6 cellular contexts compared by ENCODE assay signal in the genomic region with DNA sequence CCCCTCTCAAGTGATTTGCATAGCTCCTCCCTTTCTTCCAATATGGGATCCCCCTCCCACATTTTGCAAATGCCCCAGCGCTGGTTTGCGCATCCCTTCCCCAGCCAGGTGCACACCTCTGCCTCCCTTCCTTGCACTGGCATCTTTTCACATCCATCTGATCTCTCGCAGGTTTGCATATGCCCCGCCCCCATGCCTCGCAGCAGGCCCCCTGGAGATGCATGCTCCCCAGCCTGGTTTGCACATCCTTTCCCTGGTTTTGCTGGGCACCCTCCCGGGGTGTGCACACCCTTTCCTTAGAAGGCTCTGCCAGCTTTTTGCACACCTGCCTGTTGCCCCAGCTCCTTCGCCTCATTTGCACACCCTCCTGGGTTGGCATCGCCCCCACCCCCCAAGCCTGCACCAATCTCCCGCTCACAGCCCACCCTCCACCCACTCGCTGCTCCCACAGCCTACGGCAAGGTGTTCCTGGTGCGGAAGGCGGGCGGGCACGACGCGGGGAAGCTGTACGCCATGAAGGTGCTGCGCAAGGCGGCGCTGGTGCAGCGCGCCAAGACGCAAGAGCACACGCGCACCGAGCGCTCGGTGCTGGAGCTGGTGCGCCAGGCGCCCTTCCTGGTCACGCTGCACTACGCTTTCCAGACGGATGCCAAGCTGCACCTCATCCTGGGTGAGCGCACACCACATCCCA. TPM values are rescaled to one million over a fixed set of nuclear protein-coding genes. Genes with fewer than 3 reads are reported as not detected.
A peak's percentile ranks its signal among the peaks of the same experiment; 100 is the strongest.
DNase-seq lines count a peak whose midpoint lies in the region; ATAC-seq and TF ChIP-seq lines count a peak whose summit lies in the region.

No MANE protein-coding gene starts in this region.

- peaks cover 37% of the 10 kb centered on the region for H3K36me3 ChIP-seq in HUES64 (ENCODE audit: insufficient read depth, low read length)
- peaks cover 47% of the 10 kb centered on the region for H3K36me3 ChIP-seq in lower lobe of right lung

- CTCF ChIA-PET in activated naive CD4-positive, alpha-beta T cell treated with anti-CD3 and anti-CD28 coated beads, Interleukin-2, amount 10 ng/mL, durations not matched to agents 7 days and 5 days (lab: Charles Lee): interaction anchor here (0.8 to 4.0 kb wide), 8 partner anchors 13 to 295 kb away, joined by 3 to 22 read pairs (median 4); a partner anchor contains a TSS

- peaks cover 39% of the 10 kb centered on the region for H3K4me1 Mint-ChIP-seq in activated naive CD4-positive, alpha-beta T cell treated with anti-CD3 and anti-CD28 coated beads, Interleukin-2, amount 10 ng/mL, durations not matched to agents 7 days and 5 days

- peaks cover 38% of the 10 kb centered on the region for H3K36me3 Mint-ChIP-seq in activated naive CD4-positive, alpha-beta T cell treated with anti-CD3 and anti-CD28 coated beads, Interleukin-2, amount 10 ng/mL, durations not matched to agents 7 days and 5 days

- H3K4me1 ChIP-seq in HUES64 (ENCODE audit: insufficient read depth, low read length) (peaks cover 25% of the 10 kb centered on the region), lower lobe of right lung (peaks cover 42% of the 10 kb centered on the region)

- peak overlapping the region; percentile 89 for H3K4me3 Mint-ChIP-seq in activated naive CD4-positive, alpha-beta T cell treated with anti-CD3 and anti-CD28 coated beads, Interleukin-2, amount 10 ng/mL, durations not matched to agents 7 days and 5 days

- DNase-seq in activated naive CD4-positive, alpha-beta T cell treated with anti-CD3 and anti-CD28 coated beads, Interleukin-2, amount 10 ng/mL, durations not matched to agents 7 days and 5 days: peak; percentile 59
- DNase-seq in lower lobe of right lung (peak; percentile 69), GF-D8 (lab: John Stamatoyannopoulos, UW) (no peak)

- peak overlapping the region; percentile 79 for H3K4me3 ChIP-seq in HUES64 (ENCODE audit: low read length)
- H3K4me3 ChIP-seq in lower lobe of right lung: peak overlapping the region; percentile 91

- H3K9ac ChIP-seq in HUES64 (ENCODE audit: low read depth, low read length): no peak overlapping the region

- H3K27ac ChIP-seq in HUES64 (ENCODE audit: low read depth, low read length) (no peak overlapping the region), lower lobe of right lung (peak overlapping the region; percentile 90)

- H3K9me3 Mint-ChIP-seq in activated naive CD4-positive, alpha-beta T cell treated with anti-CD3 and anti-CD28 coated beads, Interleukin-2, amount 10 ng/mL, durations not matched to agents 7 days and 5 days: no peaks in the 10 kb centered on the region

- H3K9me3 ChIP-seq in HUES64 (ENCODE audit: insufficient read depth, low read depth, low read length) (no peaks in the 10 kb centered on the region), lower lobe of right lung (no peaks in the 10 kb centered on the region)

- no peak for TF ChIP-seq CTCF in lower lobe of right lung (IDR thresholded peaks at IDR 0.05)

- H3K27ac Mint-ChIP-seq in activated naive CD4-positive, alpha-beta T cell treated with anti-CD3 and anti-CD28 coated beads, Interleukin-2, amount 10 ng/mL, durations not matched to agents 7 days and 5 days: peak overlapping the region; percentile 85

- ATAC-seq in lower lobe of right lung: peak; percentile 20 to 32
- no peak for ATAC-seq in HG03342 (IDR thresholded peaks at IDR 0.05; ENCODE audit: unreplicated experiment)
- no peak for ATAC-seq in HG02763 (IDR thresholded peaks at IDR 0.05; ENCODE audit: unreplicated experiment)

- H3K27me3 ChIP-seq in HUES64 (ENCODE audit: insufficient read depth, low read length): no peaks in the 10 kb centered on the region
- no peaks in the 10 kb centered on the region for H3K27me3 ChIP-seq in lower lobe of right lung (ENCODE audit: low read depth)

- intact Hi-C loops in lower lobe of right lung (cut with DNase I): no loop called here

- 81% methylated on average over 35 of the region's 35 CpGs for WGBS in HUES64

- H3K27me3 Mint-ChIP-seq in activated naive CD4-positive, alpha-beta T cell treated with anti-CD3 and anti-CD28 coated beads, Interleukin-2, amount 10 ng/mL, durations not matched to agents 7 days and 5 days: no peaks in the 10 kb centered on the region

RNA-seq across cellular contexts. Expression of a gene that starts 0.9 kb away (rescaled TPM):
- polyA plus RNA-seq in HUES64 (2013, experiment 1 of 2): 7.5 TPM
- polyA plus RNA-seq in HUES64 (2013, experiment 2 of 2): 9.3 TPM
- total RNA-seq in lower lobe of right lung: 36.1 TPM

RNA-seq across cellular contexts. Expression of a gene that starts 19.9 kb away (rescaled TPM):
- 2.0 TPM for polyA plus RNA-seq in HUES64 (2013, experiment 1 of 2)
- polyA plus RNA-seq in HUES64 (2013, experiment 2 of 2): 3.9 TPM
- 40.0 TPM for total RNA-seq in lower lobe of right lung

RNA-seq across cellular contexts. Expression of a gene that starts 41.9 kb away (rescaled TPM):
- polyA plus RNA-seq in HUES64 (2013, experiment 1 of 2): 174 TPM
- 178 TPM for polyA plus RNA-seq in HUES64 (2013, experiment 2 of 2)
- 203 TPM for total RNA-seq in lower lobe of right lung

RNA-seq across cellular contexts. Expression of a gene that starts 42.5 kb away (rescaled TPM):
- polyA plus RNA-seq in HUES64 (2013, experiment 1 of 2): 232 TPM
- polyA plus RNA-seq in HUES64 (2013, experiment 2 of 2): 226 TPM
- total RNA-seq in lower lobe of right lung: 178 TPM

RNA-seq across cellular contexts. Expression of a gene that starts 54.5 kb away (rescaled TPM):
- polyA plus RNA-seq in HUES64 (2013, experiment 1 of 2): 21.4 TPM
- 17.6 TPM for polyA plus RNA-seq in HUES64 (2013, experiment 2 of 2)
- 47.9 TPM for total RNA-seq in lower lobe of right lung

Comparison
In these comparisons a context has a peak if more than half of its experiments do, and no peak if none do; other contexts are left out.
1. ATAC-seq: peak in lower lobe of right lung (2 of 2); none in HG03342 (single experiment) and HG02763 (single experiment).